8 cellular contexts compared by ENCODE assay signal in genomic region chr3:135261916-135262315, GRCh38.
"Had no signal": no experiment of that assay in that cellular context is flagged by ENCODE, and none has a peak within 500 bp of the region (broad histone marks: within the 10 kb centered on the region; RNA-seq: fewer than 3 reads in every experiment).

No MANE protein-coding gene starts in this region.

- H3K9me3 Mint-ChIP-seq: GM23338, H9 had no signal

- H3K9me3 ChIP-seq: HAP-1 had no signal

- H3K27ac ChIP-seq: GM23248 had no signal

- H3K27ac Mint-ChIP-seq: GM23338, H9, HFFc6 had no signal

- H3K36me3 ChIP-seq: HAP-1 had no signal

- H3K4me3 Mint-ChIP-seq: GM23338, H9, HFFc6 had no signal

- H3K4me1 ChIP-seq: HAP-1 had no signal

- H3K4me3 ChIP-seq: GM23248, GM23338, HAP-1 had no signal

- DNase-seq: GM23248, GOT3, H7, H9, HCEC 1CT, HFFc6 had no signal
